Comparison of ENCODE assay signal across 1 cellular context in genomic region chr5:113380299-113381014, GRCh38.
TF ChIP-seq lines count a peak whose summit lies in the region.

No MANE protein-coding gene starts in this region.

TF ChIP-seq in IMR-90, 13 proteins besides CTCF, POLR2A, EP300 and RAD21 (continued from another document):
- no peak for TF ChIP-seq CEBPB (IDR thresholded peaks at IDR 0.05; ENCODE audit: low read depth, low read length)
- no peak for TF ChIP-seq CHD1 (IDR thresholded peaks at IDR 0.05; ENCODE audit: low read depth, low read length)
- TF ChIP-seq SMC3 (IDR thresholded peaks at IDR 0.05; ENCODE audit: low read depth, low read length), result no peak
- TF ChIP-seq NFE2L2 (IDR thresholded peaks at IDR 0.05; ENCODE audit: low read depth, low read length), result no peak
- no peak for TF ChIP-seq BHLHE40 (IDR thresholded peaks at IDR 0.05; ENCODE audit: low read depth, low read length)
- TF ChIP-seq MAFK (IDR thresholded peaks at IDR 0.05; ENCODE audit: low read depth, low read length), result no peak
- TF ChIP-seq MXI1 (IDR thresholded peaks at IDR 0.05; ENCODE audit: borderline replicate concordance, low read depth, low read length), result no peak
- TF ChIP-seq USF2 (IDR thresholded peaks at IDR 0.05; ENCODE audit: low read depth, low read length), result no peak
- no peak for TF ChIP-seq MAZ (IDR thresholded peaks at IDR 0.05; ENCODE audit: borderline replicate concordance, low read depth, low read length)
- TF ChIP-seq FOS (IDR thresholded peaks at IDR 0.05; ENCODE audit: low read depth, low read length), result no peak
- no peak for TF ChIP-seq RCOR1 (IDR thresholded peaks at IDR 0.05; ENCODE audit: insufficient replicate concordance, low read length)
- no peak for TF ChIP-seq ELK1 (IDR thresholded peaks at IDR 0.05; ENCODE audit: borderline replicate concordance, low read depth, low read length)
